8 cellular contexts compared by ENCODE assay signal in the genomic region with DNA sequence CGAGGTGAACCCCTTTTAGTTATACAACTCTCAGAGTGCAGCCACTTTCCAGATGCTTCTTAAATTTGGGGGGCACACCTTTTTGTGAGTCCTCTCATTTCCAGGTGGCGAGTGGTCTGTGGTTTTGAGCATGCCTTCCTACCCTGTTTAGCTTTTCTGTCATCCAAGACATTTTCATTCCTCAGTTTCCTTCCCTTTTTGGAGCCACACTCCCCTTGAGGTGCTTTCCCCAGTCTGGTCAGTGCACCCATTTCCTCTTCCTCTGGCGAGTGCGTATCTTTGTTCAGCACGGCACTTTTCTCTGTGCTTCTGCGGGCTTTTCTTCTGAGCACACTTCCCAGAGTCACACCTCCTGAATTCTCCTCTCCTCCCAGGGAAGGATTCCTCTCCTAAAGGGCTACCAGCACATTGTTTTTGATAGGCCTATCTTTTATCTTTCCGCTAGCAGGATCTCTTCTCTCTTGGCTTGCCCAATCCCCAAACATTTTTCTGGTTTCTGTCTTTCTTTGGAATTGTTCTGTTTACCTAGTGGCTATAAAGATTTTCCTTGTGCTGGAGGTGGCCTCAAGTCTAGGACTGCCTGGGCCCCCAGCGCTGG. TPM values are rescaled to one million over a fixed set of nuclear protein-coding genes. Genes with fewer than 3 reads are reported as not detected.
DNase-seq lines count a peak whose midpoint lies in the region; ATAC-seq, FAIRE-seq and TF ChIP-seq lines count a peak whose summit lies in the region.

No MANE protein-coding gene starts in this region.

- peaks cover 19 to 39% of the 10 kb centered on the region in 2 donors for H3K36me3 Mint-ChIP-seq in stimulated activated naive B cell treated with anti-CD40 and anti-IgM and Interleukin-4, amounts not matched to agents 10 μg/mL and 1 μg/mL and 100 μg/mL, for 72 hours

- TF ChIP-seq CTCF in PC-9 (conservative IDR thresholded peaks at IDR 0.05): no peak
- TF ChIP-seq CTCF in kidney (IDR thresholded peaks at IDR 0.05; ENCODE audit: borderline replicate concordance, extremely low read depth, insufficient read depth): no peak

- no peaks in the 10 kb centered on the region for H3K27me3 Mint-ChIP-seq in stimulated activated naive B cell treated with anti-CD40 and anti-IgM and Interleukin-4, amounts not matched to agents 10 μg/mL and 1 μg/mL and 100 μg/mL, for 72 hours

- peak overlapping the region; percentile 100 for H3K4me2 ChIP-seq in PC-9

- peak; percentile 65 for FAIRE-seq in GM12892 (lab: Jason Lieb, UNC)
- no peak for FAIRE-seq in kidney (lab: Jason Lieb, UNC)

- peaks cover 4 to 6% of the 10 kb centered on the region in 2 donors for H3K9me3 Mint-ChIP-seq in stimulated activated naive B cell treated with anti-CD40 and anti-IgM and Interleukin-4, amounts not matched to agents 10 μg/mL and 1 μg/mL and 100 μg/mL, for 72 hours

- H3K9me3 ChIP-seq in PC-9 (ENCODE audit: insufficient read depth, low read depth) (no peaks in the 10 kb centered on the region), kidney (ENCODE audit: control insufficient read depth in 1 of 2, low read length in 2 of 2) (no peaks in the 10 kb centered on the region)

- peak overlapping the region; percentile 87; the same call in 1 of the 2 replicates for H3K4me3 ChIP-seq in PC-9
- H3K4me3 ChIP-seq in kidney (ENCODE audit: low read length in 2 of 2): peak overlapping the region in 1 of 2 donors; percentile 81

- CTCF ChIA-PET in PC-9 (lab: Charles Lee): no interaction called here

- BruUV-seq in PC-9 (replicated peaks; lab: Mats Ljungman, UMichigan): no TSS peak

- H3K36me3 ChIP-seq in PC-9 (ENCODE audit: low read depth) (peaks cover 10% of the 10 kb centered on the region; the same call in 1 of the 2 replicates), kidney (ENCODE audit: control insufficient read depth in 1 of 2, insufficient read depth in 2 of 2, low read length in 2 of 2) (no peaks in the 10 kb centered on the region)

- peaks cover 28% of the 10 kb centered on the region for H3K4me1 ChIP-seq in PC-9 (replicated peaks; ENCODE audit: insufficient read depth)
- H3K4me1 ChIP-seq in kidney (ENCODE audit: control insufficient read depth in 1 of 2, insufficient read depth in 1 of 2, low read depth in 1 of 2, low read length in 2 of 2): peaks cover 15 to 16% of the 10 kb centered on the region in 2 donors

- H2AFZ ChIP-seq in PC-9: no peak overlapping the region

- TF ChIP-seq POLR2A in GM12892 (IDR thresholded peaks at IDR 0.05; ENCODE audit: low read depth, low read length): no peak

- H3K27ac ChIP-seq in PC-9 (no peak overlapping the region), kidney (ENCODE audit: low read depth in 2 of 2, low read length in 2 of 2) (peak overlapping the region; percentile 14 to 86)

- POLR2A ChIA-PET in PC-9 (lab: Charles Lee; ENCODE audit: unreplicated experiment): no interaction called here

- peak overlapping the region; percentile 93 for H3K27ac Mint-ChIP-seq in stimulated activated naive B cell treated with anti-CD40 and anti-IgM and Interleukin-4, amounts not matched to agents 10 μg/mL and 1 μg/mL and 100 μg/mL, for 72 hours

- intact Hi-C loops in PC-9 (cut with micrococcal nuclease; ENCODE audit: unreplicated experiment) (loop anchor here (10.0 kb wide), 1 partner anchor 112 kb away; no protein-coding TSS in a partner anchor), kidney (cut with DNase I) (no loop called here)

- peaks cover 38 to 62% of the 10 kb centered on the region in 2 donors for H3K4me1 Mint-ChIP-seq in stimulated activated naive B cell treated with anti-CD40 and anti-IgM and Interleukin-4, amounts not matched to agents 10 μg/mL and 1 μg/mL and 100 μg/mL, for 72 hours

- no peaks in the 10 kb centered on the region for H3K9me2 ChIP-seq in PC-9 (ENCODE audit: insufficient read depth)

- peaks cover 49% of the 10 kb centered on the region for H3K79me2 ChIP-seq in PC-9 (ENCODE audit: low read depth)

- DNase-seq in GM12892 (ENCODE audit: insufficient read length) (no peak), PC-9 (peak in 1 of 2 experiments; percentile 15), astrocyte of the hippocampus (ENCODE audit: low read depth, low spot score) (peak; percentile 26), kidney (no peak), NCI-H748 treated with DMSO at 0.1 percent for 48 hours (lab: John Stamatoyannopoulos, UW) (no peak), NCI-H1092 (lab: John Stamatoyannopoulos, UW) (no peak)
- DNase-seq in stimulated activated naive B cell treated with anti-CD40 and anti-IgM and Interleukin-4, amounts not matched to agents 10 μg/mL and 1 μg/mL and 100 μg/mL, for 72 hours: peak; percentile 51

- H3K9ac ChIP-seq in kidney (ENCODE audit: low read length in 2 of 2): peak overlapping the region; percentile 18 to 86

- H3F3A ChIP-seq in PC-9 (ENCODE audit: insufficient read depth, low read depth): peaks cover 26% of the 10 kb centered on the region

- H4K20me1 ChIP-seq in PC-9 (ENCODE audit: insufficient read depth): no peaks in the 10 kb centered on the region

- no peaks in the 10 kb centered on the region for H3K27me3 ChIP-seq in PC-9 (ENCODE audit: insufficient read depth, low read depth)

- H3K4me3 Mint-ChIP-seq in stimulated activated naive B cell treated with anti-CD40 and anti-IgM and Interleukin-4, amounts not matched to agents 10 μg/mL and 1 μg/mL and 100 μg/mL, for 72 hours: peak overlapping the region; percentile 81 to 95

- ATAC-seq in stimulated activated naive B cell treated with anti-CD40 and anti-IgM and Interleukin-4, amounts not matched to agents 10 μg/mL and 1 μg/mL and 100 μg/mL, for 72 hours (replicated peaks): peak; percentile 14 to 26
- ATAC-seq in GM18502 (IDR thresholded peaks at IDR 0.05; ENCODE audit: poor library complexity, unreplicated experiment): no peak

RNA-seq across cellular contexts. Expression of a gene that starts 1.4 kb away (rescaled TPM):
- polyA plus RNA-seq in GM12892 (2012; ENCODE audit: missing spikeins): 60.0 TPM
- total RNA-seq in PC-9 (2021) (59.8 and 60.2 TPM in 2 replicates), kidney (48.4 TPM)
- polyA plus RNA-seq in kidney (ENCODE audit: insufficient read depth, low read depth, low replicate concordance): 12.3 TPM

RNA-seq across cellular contexts. Expression of a gene that starts 31.2 kb away (rescaled TPM):
- 234 TPM for polyA plus RNA-seq in GM12892 (2012; ENCODE audit: missing spikeins)
- 354 and 379 TPM in 2 replicates for total RNA-seq in PC-9 (2021)
- total RNA-seq in kidney: 304 TPM
- 148 TPM for polyA plus RNA-seq in kidney (ENCODE audit: insufficient read depth, low read depth, low replicate concordance)

Comparison
In these comparisons a context has a peak if more than half of its experiments do, and no peak if none do; other contexts are left out.
1. DNase-seq: peak in astrocyte of the hippocampus (single experiment) and stimulated activated naive B cell treated with anti-CD40 and anti-IgM and Interleukin-4, amounts not matched to agents 10 μg/mL and 1 μg/mL and 100 μg/mL, for 72 hours (single experiment); none in GM12892 (single experiment), kidney (single experiment), NCI-H748 treated with DMSO at 0.1 percent for 48 hours (single experiment) and NCI-H1092 (single experiment).